6 cellular contexts compared by ENCODE assay signal in genomic region chr1:54811066-54811465, GRCh38. TPM values are rescaled to one million over a fixed set of nuclear protein-coding genes. Genes with fewer than 3 reads are reported as not detected.
"Had no signal": no experiment of that assay in that cellular context is flagged by ENCODE, and none has a peak within 500 bp of the region (broad histone marks: within the 10 kb centered on the region; RNA-seq: fewer than 3 reads in every experiment).

No MANE protein-coding gene starts in this region.

- H3K36me3 ChIP-seq: cardiac muscle cell, colonic mucosa, pancreas, tibial artery had no signal

- H3K4me1 ChIP-seq: colonic mucosa, pancreas, tibial artery had no signal

- H3K27ac ChIP-seq: cardiac muscle cell, colonic mucosa, pancreas, tibial artery had no signal

- H3K9me3 ChIP-seq: colonic mucosa, pancreas, tibial artery had no signal

- H3K4me3 ChIP-seq: cardiac muscle cell, colonic mucosa, pancreas, tibial artery had no signal

- H3K27me3 ChIP-seq: colonic mucosa, pancreas had no signal

RNA-seq across cellular contexts. Expression of gene TTC22, which starts 9.9 kb away (rescaled TPM):
- total RNA-seq: astrocyte, cardiac muscle cell, skeletal muscle tissue had no signal
